1 cellular context compared by ENCODE assay signal in genomic region chr4:78168029-78168428, GRCh38.
A peak's percentile ranks its signal among the peaks of the same experiment; 100 is the strongest.
TF ChIP-seq lines count a peak whose summit lies in the region.

No MANE protein-coding gene starts in this region.

TF ChIP-seq in GM12878, 131 proteins besides CTCF, POLR2A, EP300 and RAD21:
- TF ChIP-seq TCF7 (IDR thresholded peaks at IDR 0.05; ENCODE audit: borderline replicate concordance) (no peak), ZNF207 (IDR thresholded peaks at IDR 0.05; ENCODE audit: borderline replicate concordance) (no peak), MEF2B (IDR thresholded peaks at IDR 0.05; ENCODE audit: partially characterized antibody, poor library complexity, severe bottlenecking) (peak; percentile 69), PKNOX1 (IDR thresholded peaks at IDR 0.05) (no peak)
